8 cellular contexts compared by ENCODE assay signal in genomic region chr1:43389326-43390313, GRCh38. TPM values are rescaled to one million over a fixed set of nuclear protein-coding genes. Genes with fewer than 3 reads are reported as not detected.
DNase-seq lines count a peak whose midpoint lies in the region; ATAC-seq and TF ChIP-seq lines count a peak whose summit lies in the region.

MED8 (minus strand) TSS chr1:43389800; CDS start chr1:43389764, 36 bp downstream.
SZT2 (plus strand) TSS chr1:43389899; CDS start chr1:43389969, 70 bp downstream.

- intact Hi-C loops in left cardiac atrium (cut with DNase I) = loop anchor here in 1 of 2 donors (10.0 kb wide), 1 partner anchor 155 kb away; no protein-coding TSS in a partner anchor
- intact Hi-C loops in posterior vena cava (cut with DNase I) = no loop called here

- peaks cover 12 to 33% (median 25%) of the 10 kb centered on the region in 4 donors for H3K36me3 ChIP-seq in upper lobe of left lung

- H3K27ac ChIP-seq in upper lobe of left lung = peak within 1 kb of the TSS; percentile 84 to 95 (median 90)

- peak; percentile 37 to 91 (median 66) for TF ChIP-seq POLR2A in upper lobe of left lung (IDR thresholded peaks at IDR 0.05)

- TF ChIP-seq CTCF in GM13976 (IDR thresholded peaks at IDR 0.05; ENCODE audit: borderline replicate concordance, control extremely low read depth, extremely low read depth, insufficient read depth, missing control alignments) = no peak
- no peak for TF ChIP-seq CTCF in upper lobe of left lung (IDR thresholded peaks at IDR 0.05)

- WGBS in upper lobe of left lung, 2 donors = 0% methylated on average over 39 to 57 of the region's 65 CpGs

- H3K27ac Mint-ChIP-seq in T-helper 1 cell treated with Interleukin-12 subunit alpha and Interleukin-12 subunit beta and Interleukin-4 antibody, amounts not matched to agents 30 μg/mL and 1 μg/mL, for 36 hours = peak within 1 kb of the TSS; percentile 97

- H3K4me3 Mint-ChIP-seq in T-helper 1 cell treated with Interleukin-12 subunit alpha and Interleukin-12 subunit beta and Interleukin-4 antibody, amounts not matched to agents 30 μg/mL and 1 μg/mL, for 36 hours = peak within 1 kb of the TSS; percentile 100

- TF ChIP-seq EP300 in upper lobe of left lung (IDR thresholded peaks at IDR 0.05) = no peak

- ATAC-seq in HG02884 (IDR thresholded peaks at IDR 0.05; ENCODE audit: unreplicated experiment) = peak; percentile 87
- peak; percentile 99 for ATAC-seq in left cardiac atrium
- peak; percentile 97 to 99 for ATAC-seq in upper lobe of left lung (ENCODE audit: low FRiP score in 2 of 2)

- H3K9me3 Mint-ChIP-seq in T-helper 1 cell treated with Interleukin-12 subunit alpha and Interleukin-12 subunit beta and Interleukin-4 antibody, amounts not matched to agents 30 μg/mL and 1 μg/mL, for 36 hours = no peaks in the 10 kb centered on the region

- in situ Hi-C loops in GM13976 (cut with MboI; ENCODE audit: low sequenced_read_pairs, unreplicated experiment) = no loop called here

- H3K4me1 ChIP-seq in upper lobe of left lung = peaks cover 22 to 31% (median 26%) of the 10 kb centered on the region in 4 donors

- H3K36me3 Mint-ChIP-seq in T-helper 1 cell treated with Interleukin-12 subunit alpha and Interleukin-12 subunit beta and Interleukin-4 antibody, amounts not matched to agents 30 μg/mL and 1 μg/mL, for 36 hours (ENCODE audit: low read depth) = peaks cover 20% of the 10 kb centered on the region

- no peaks in the 10 kb centered on the region for H3K9me3 ChIP-seq in upper lobe of left lung

- H3K4me1 Mint-ChIP-seq in T-helper 1 cell treated with Interleukin-12 subunit alpha and Interleukin-12 subunit beta and Interleukin-4 antibody, amounts not matched to agents 30 μg/mL and 1 μg/mL, for 36 hours (ENCODE audit: low read depth) = peaks cover 30% of the 10 kb centered on the region

- peak within 1 kb of the TSS; percentile 77 to 89 (median 86) for H3K4me3 ChIP-seq in upper lobe of left lung

- DNase-seq in GM13976 (ENCODE audit: low spot score) (peak; percentile 97), NCI-H1694 treated with DMSO at 0.1 percent for 48 hours (lab: John Stamatoyannopoulos, UW) (peak; percentile 87), amniotic stem cell (lab: John Stamatoyannopoulos, UW) (peak; percentile 90), left cardiac atrium (peak; percentile 96), posterior vena cava (ENCODE audit: low spot score) (peak; percentile 98), upper lobe of left lung (peak; percentile 94 to 97)

- no peaks in the 10 kb centered on the region for H3K27me3 Mint-ChIP-seq in T-helper 1 cell treated with Interleukin-12 subunit alpha and Interleukin-12 subunit beta and Interleukin-4 antibody, amounts not matched to agents 30 μg/mL and 1 μg/mL, for 36 hours (ENCODE audit: low read depth)

- no peaks in the 10 kb centered on the region for H3K27me3 ChIP-seq in upper lobe of left lung

RNA-seq across cellular contexts. Expression of gene MED8, which starts in this region (rescaled TPM):
- total RNA-seq in left cardiac atrium = 10 to 100 TPM; 19.1 to 27.4 TPM
- 10 to 100 TPM; 27.0 to 30.5 TPM for total RNA-seq in posterior vena cava
- 10 to 100 TPM; 13.8 to 59.7 (median 38.4) TPM for total RNA-seq in upper lobe of left lung

RNA-seq across cellular contexts. Expression of gene SZT2, which starts in this region (rescaled TPM):
- total RNA-seq in left cardiac atrium (10 to 100 TPM; 26.3 to 30.5 TPM), posterior vena cava (10 to 100 TPM; 43.3 to 45.8 TPM), upper lobe of left lung (100 to 1,000 TPM in 1 of 6 donors, 10 to 100 TPM in 5; 33.3 to 184 (median 57.0) TPM)

Comparison
In these comparisons a context has a peak if more than half of its experiments do, and no peak if none do; other contexts are left out.
1. Peak in every context shown above with its lines: DNase-seq, ATAC-seq, H3K4me3 ChIP-seq and H3K27ac ChIP-seq.